ENCODE assay signal across 1 cellular context in the genomic region with DNA sequence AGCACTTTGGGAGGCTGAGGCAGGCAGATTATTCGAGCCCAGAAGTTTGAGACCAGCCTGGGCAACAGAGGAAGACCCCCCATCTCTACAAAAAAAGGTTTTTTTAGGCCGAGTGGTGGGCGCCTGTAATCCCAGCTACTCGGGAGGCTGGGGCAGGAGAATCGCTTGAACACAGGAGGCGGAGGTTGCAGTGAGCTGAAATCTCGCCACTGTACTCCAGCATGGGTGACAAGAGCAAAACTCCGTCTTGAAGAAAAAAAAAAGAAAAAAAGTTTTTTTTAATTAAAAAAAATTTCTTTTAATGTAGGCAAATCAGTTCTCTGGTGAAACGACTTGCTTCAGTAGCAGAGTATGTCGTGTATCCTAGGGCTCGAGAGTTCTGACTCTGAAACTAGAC.
TF ChIP-seq lines count a peak whose summit lies in the region.

No MANE protein-coding gene starts in this region.

TF ChIP-seq in HCT116, 20 proteins besides CTCF, POLR2A, EP300 and RAD21 (continued from another document):
- no peak for TF ChIP-seq SRF (IDR thresholded peaks at IDR 0.05; ENCODE audit: low read depth)
- TF ChIP-seq ELF1 (IDR thresholded peaks at IDR 0.05; ENCODE audit: borderline replicate concordance, low read depth), result no peak
- TF ChIP-seq, protein P1, sequence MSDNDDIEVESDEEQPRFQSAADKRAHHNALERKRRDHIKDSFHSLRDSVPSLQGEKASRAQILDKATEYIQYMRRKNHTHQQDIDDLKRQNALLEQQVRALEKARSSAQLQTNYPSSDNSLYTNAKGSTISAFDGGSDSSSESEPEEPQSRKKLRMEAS (IDR thresholded peaks at IDR 0.05), result no peak
- TF ChIP-seq, protein P2, sequence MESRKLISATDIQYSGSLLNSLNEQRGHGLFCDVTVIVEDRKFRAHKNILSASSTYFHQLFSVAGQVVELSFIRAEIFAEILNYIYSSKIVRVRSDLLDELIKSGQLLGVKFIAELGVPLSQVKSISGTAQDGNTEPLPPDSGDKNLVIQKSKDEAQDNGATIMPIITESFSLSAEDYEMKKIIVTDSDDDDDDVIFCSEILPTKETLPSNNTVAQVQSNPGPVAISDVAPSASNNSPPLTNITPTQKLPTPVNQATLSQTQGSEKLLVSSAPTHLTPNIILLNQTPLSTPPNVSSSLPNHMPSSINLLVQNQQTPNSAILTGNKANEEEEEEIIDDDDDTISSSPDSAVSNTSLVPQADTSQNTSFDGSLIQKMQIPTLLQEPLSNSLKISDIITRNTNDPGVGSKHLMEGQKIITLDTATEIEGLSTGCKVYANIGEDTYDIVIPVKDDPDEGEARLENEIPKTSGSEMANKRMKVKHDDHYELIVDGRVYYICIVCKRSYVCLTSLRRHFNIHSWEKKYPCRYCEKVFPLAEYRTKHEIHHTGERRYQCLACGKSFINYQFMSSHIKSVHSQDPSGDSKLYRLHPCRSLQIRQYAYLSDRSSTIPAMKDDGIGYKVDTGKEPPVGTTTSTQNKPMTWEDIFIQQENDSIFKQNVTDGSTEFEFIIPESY (IDR thresholded peaks at IDR 0.05; ENCODE audit: extremely low read depth, insufficient replicate concordance, low read length), result no peak
- no peak for TF ChIP-seq YY1 (IDR thresholded peaks at IDR 0.05; ENCODE audit: extremely low read depth, insufficient replicate concordance, low read depth, low read length)
- no peak for TF ChIP-seq EZH2phosphoT487 (IDR thresholded peaks at IDR 0.05; ENCODE audit: borderline replicate concordance)
